Comparison of ENCODE assay signal across 7 cellular contexts in genomic region chr14:63478024-63478423, GRCh38.
DNase-seq lines count a peak whose midpoint lies in the region; ATAC-seq and TF ChIP-seq lines count a peak whose summit lies in the region.

No MANE protein-coding gene starts in this region.

- peaks cover 81% of the 10 kb centered on the region for H3K79me2 ChIP-seq in OCI-LY3 (ENCODE audit: low read length)

- H3K4me2 ChIP-seq in OCI-LY3 (ENCODE audit: low read length), result peak overlapping the region; percentile 60

- H3K27me3 Mint-ChIP-seq in naive thymus-derived CD8-positive, alpha-beta T cell, result no peaks in the 10 kb centered on the region

- peak overlapping the region in 8 of 10 donors; percentile 8 to 82 (median 58) for H3K27ac Mint-ChIP-seq in naive thymus-derived CD8-positive, alpha-beta T cell

- POLR2A ChIA-PET in naive thymus-derived CD8-positive, alpha-beta T cell (lab: Charles Lee), result no interaction called here

- H3K27ac ChIP-seq in OCI-LY3 (ENCODE audit: low read length), result peak overlapping the region; percentile 79

- peak overlapping the region; percentile 13 to 77 (median 48) for H3K4me3 Mint-ChIP-seq in naive thymus-derived CD8-positive, alpha-beta T cell

- no peak for TF ChIP-seq CTCF in OCI-LY3 (IDR thresholded peaks at IDR 0.05; ENCODE audit: low read depth, low read length)

- H3K36me3 Mint-ChIP-seq in naive thymus-derived CD8-positive, alpha-beta T cell, result peaks cover 0 to 6% (median 3%) of the 10 kb centered on the region in 3 donors

- H3K4me1 ChIP-seq in OCI-LY3 (ENCODE audit: low read length), result peaks cover 68% of the 10 kb centered on the region

- peaks cover 15 to 57% (median 43%) of the 10 kb centered on the region in 4 donors for H3K4me1 Mint-ChIP-seq in naive thymus-derived CD8-positive, alpha-beta T cell

- H3K9me3 ChIP-seq in OCI-LY3 (ENCODE audit: insufficient read depth, low read length), result no peaks in the 10 kb centered on the region

- DNase-seq in naive thymus-derived CD8-positive, alpha-beta T cell, result peak in 4 of 10 donors; percentile 3 to 16 (median 8)
- DNase-seq in NCI-H1105 treated with DMSO at 0.1 percent for 48 hours (lab: John Stamatoyannopoulos, UW) (no peak), HuH-7.5 (ENCODE audit: low spot score) (no peak), putamen (ENCODE audit: low spot score) (no peak)

- peak; percentile 88 for ATAC-seq in GM18909 (IDR thresholded peaks at IDR 0.05; ENCODE audit: poor library complexity, unreplicated experiment)
- peak; percentile 83 for ATAC-seq in HG02678 (IDR thresholded peaks at IDR 0.05; ENCODE audit: unreplicated experiment)
- peak; percentile 35 to 40 for ATAC-seq in naive thymus-derived CD8-positive, alpha-beta T cell

- peak overlapping the region; percentile 35; the same call in 1 of the 2 replicates for H3K4me3 ChIP-seq in OCI-LY3 (ENCODE audit: low read length)

- no peak overlapping the region for H2AFZ ChIP-seq in OCI-LY3 (ENCODE audit: low read depth, low read length)

- no peak overlapping the region for H3K9ac ChIP-seq in OCI-LY3 (ENCODE audit: low read length)

- no peaks in the 10 kb centered on the region for H3K36me3 ChIP-seq in OCI-LY3 (replicated peaks; ENCODE audit: low read depth, low read length)

- no peaks in the 10 kb centered on the region for H3K9me3 Mint-ChIP-seq in naive thymus-derived CD8-positive, alpha-beta T cell

- no peaks in the 10 kb centered on the region for H3K27me3 ChIP-seq in OCI-LY3 (ENCODE audit: low read depth, low read length)

- H4K20me1 ChIP-seq in OCI-LY3 (ENCODE audit: insufficient read depth, low read length), result peaks cover 38% of the 10 kb centered on the region

Comparison
In these comparisons a context has a peak if more than half of its experiments do, and no peak if none do; other contexts are left out.
1. ATAC-seq: peak in every context shown above with its lines; median percentile 88 in GM18909; 83 in HG02678; 38 in naive thymus-derived CD8-positive, alpha-beta T cell.